20 cellular contexts compared by ENCODE assay signal in the genomic region with DNA sequence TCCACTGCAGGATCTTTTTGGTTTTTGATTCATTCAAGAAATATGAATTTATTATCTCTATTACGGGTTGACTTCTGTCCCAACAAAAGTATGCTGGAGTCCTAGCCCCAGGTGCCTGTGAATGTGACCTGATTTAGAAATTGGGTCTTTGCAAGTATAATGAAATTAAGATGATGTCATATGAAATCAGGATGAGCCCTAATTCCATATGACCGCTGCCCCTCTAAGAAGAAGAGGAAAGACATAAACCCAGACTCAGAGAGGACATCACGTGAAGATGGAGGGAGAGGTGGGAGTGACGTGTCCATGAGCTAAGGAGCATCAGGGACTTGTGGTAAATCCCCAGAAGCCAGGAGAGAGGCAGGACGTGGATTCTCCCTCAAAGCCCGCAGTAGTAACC.
A peak's percentile ranks its signal among the peaks of the same experiment; 100 is the strongest.
DNase-seq lines count a peak whose midpoint lies in the region; ATAC-seq, FAIRE-seq and TF ChIP-seq lines count a peak whose summit lies in the region.
"Had no signal": no experiment of that assay in that cellular context is flagged by ENCODE, and none has a peak within 500 bp of the region (broad histone marks: within the 10 kb centered on the region; RNA-seq: fewer than 3 reads in every experiment).

No MANE protein-coding gene starts in this region.

- no peaks in the 10 kb centered on the region for H3K9me3 ChIP-seq in Caco-2
- peaks cover 4% of the 10 kb centered on the region; the same call in 1 of the 2 replicates for H3K9me3 ChIP-seq in OCI-LY1 (ENCODE audit: low read length)
- H3K9me3 ChIP-seq in GM12878 (replicated peaks; ENCODE audit: control insufficient read depth, insufficient read depth, low read length) = peaks cover 2% of the 10 kb centered on the region; the same call in 1 of the 3 replicates
- H3K9me3 ChIP-seq in right cardiac atrium (ENCODE audit: control insufficient read depth, low read length) = no peaks in the 10 kb centered on the region
- H3K9me3 ChIP-seq in body of pancreas = no peaks in the 10 kb centered on the region

- in situ Hi-C loops in GM12878 (cut with MboI) = no loop called here

- no peak for FAIRE-seq in GM12878 (lab: Jason Lieb, UNC)
- FAIRE-seq: GM12892, GM18507, H1 had no signal

- H3K36me3 ChIP-seq in Caco-2 (ENCODE audit: control insufficient read depth, insufficient read depth, low read length) (no peaks in the 10 kb centered on the region), OCI-LY1 (ENCODE audit: insufficient read depth, low read length) (peaks cover 2% of the 10 kb centered on the region; the same call in 1 of the 2 replicates), GM12878 (ENCODE audit: control insufficient read depth in 2 of 2, insufficient read depth in 2 of 2, low read length in 1 of 2) (peaks cover 0 to 2% of the 10 kb centered on the region in 2 experiments; a peak in 1 of 4 replicates), body of pancreas (replicated peaks in 1 of 2; ENCODE audit: insufficient read depth in 1 of 2, low read depth in 2 of 2) (no peaks in the 10 kb centered on the region)

- BruUV-seq in Caco-2 (replicated peaks; lab: Mats Ljungman, UMichigan) (no TSS peak), GM12878 (replicated peaks; lab: Mats Ljungman, UMichigan) (no TSS peak)

- H4K20me1 ChIP-seq in OCI-LY1 (ENCODE audit: insufficient read depth, low read length) (no peaks in the 10 kb centered on the region), GM12878 (ENCODE audit: control insufficient read depth, insufficient read depth) (no peaks in the 10 kb centered on the region)

- 83% methylated on average over 6 of the region's 6 CpGs for WGBS in GM12878 (ENCODE audit: insufficient coverage, insufficient replicate concordance, low lambda C conversion rate, missing lambda C conversion rate)
- 96% methylated on average over 6 of the region's 6 CpGs for WGBS in right cardiac atrium
- 81 to 86% methylated on average over 6 of the region's 6 CpGs for WGBS in body of pancreas, 2 donors

- CTCF ChIA-PET in Caco-2 (lab: Charles Lee) (no interaction called here), GM12878 (lab: Yijun Ruan, JAX) (interaction anchor here (1.2 to 4.2 kb wide), 5 partner anchors 10 to 205 kb away, joined by 3 to 47 read pairs (median 7); no protein-coding TSS in a partner anchor)

- peak overlapping the region; percentile 49 for H3K27ac Mint-ChIP-seq in Caco-2 (ENCODE audit: unreplicated experiment)
- peak overlapping the region; percentile 49 for H3K27ac Mint-ChIP-seq in stimulated activated naive B cell treated with anti-CD40 and anti-IgM and Interleukin-4, amounts not matched to agents 10 μg/mL and 1 μg/mL and 100 μg/mL, for 72 hours

- H3K9me3 Mint-ChIP-seq in Caco-2 (ENCODE audit: unreplicated experiment) = no peaks in the 10 kb centered on the region
- H3K9me3 Mint-ChIP-seq in stimulated activated naive B cell treated with anti-CD40 and anti-IgM and Interleukin-4, amounts not matched to agents 10 μg/mL and 1 μg/mL and 100 μg/mL, for 72 hours = peaks cover 4 to 12% of the 10 kb centered on the region in 2 donors

- SMC1A ChIA-PET in GM12878 (lab: Charles Lee; ENCODE audit: uncharacterized antibody, unreplicated experiment) = interaction anchor here (0.9 to 5.7 kb wide), 18 partner anchors 11 to 683 kb away, joined by 3 to 92 read pairs (median 6); a partner anchor contains a TSS

- TF ChIP-seq POLR2A in GM12878 (IDR thresholded peaks at IDR 0.05; ENCODE audit: low read depth, low read length) (no peak), body of pancreas (IDR thresholded peaks at IDR 0.05) (no peak)

- H3K4me1 Mint-ChIP-seq in Caco-2 (ENCODE audit: low read depth, unreplicated experiment) = peaks cover 6% of the 10 kb centered on the region
- H3K4me1 Mint-ChIP-seq in stimulated activated naive B cell treated with anti-CD40 and anti-IgM and Interleukin-4, amounts not matched to agents 10 μg/mL and 1 μg/mL and 100 μg/mL, for 72 hours = peaks cover 49 to 65% of the 10 kb centered on the region in 2 donors

- TF ChIP-seq CTCF in Caco-2 (IDR thresholded peaks at IDR 0.05; ENCODE audit: insufficient read depth in 1 of 2, low read depth in 1 of 2, low read length in 1 of 2, severe bottlenecking in 1 of 2, unreplicated experiment in 1 of 2) (no peak), OCI-LY1 (IDR thresholded peaks at IDR 0.05; ENCODE audit: low read length) (no peak), GM12878 (IDR thresholded peaks at IDR 0.05 in 2 of 3, conservative IDR thresholded peaks at IDR 0.05 in 1 of 3; ENCODE audit: control insufficient read depth in 2 of 3, extremely low read depth in 1 of 3, insufficient read depth in 1 of 3, low read depth in 3 of 3, low read length in 3 of 3) (no peak), body of pancreas (IDR thresholded peaks at IDR 0.05) (no peak)

- H3K4me3 Mint-ChIP-seq in Caco-2 (ENCODE audit: unreplicated experiment) = no peak overlapping the region
- no peak overlapping the region for H3K4me3 Mint-ChIP-seq in stimulated activated naive B cell treated with anti-CD40 and anti-IgM and Interleukin-4, amounts not matched to agents 10 μg/mL and 1 μg/mL and 100 μg/mL, for 72 hours
- H3K4me3 Mint-ChIP-seq: CD4-positive, CD25-positive, alpha-beta regulatory T cell had no signal

- H3K4me2 ChIP-seq in OCI-LY1 (ENCODE audit: low read length) (peak overlapping the region; percentile 57), GM12878 (ENCODE audit: control insufficient read depth, insufficient read depth) (peak overlapping the region; percentile 26; the same call in 1 of the 2 replicates)
- H3K4me2 ChIP-seq: KMS-11 had no signal

- H3K4me3 ChIP-seq in Caco-2 (ENCODE audit: low read depth, low read length) (no peak overlapping the region), OCI-LY1 (ENCODE audit: low read depth, low read length, poor library complexity, severe bottlenecking) (peak overlapping the region; percentile 45), GM12878 (no peak overlapping the region), right cardiac atrium (ENCODE audit: low read length) (no peak overlapping the region), body of pancreas (no peak overlapping the region)

- H3K27me3 ChIP-seq in Caco-2 (replicated peaks; ENCODE audit: control insufficient read depth, insufficient read depth, low read length) = no peaks in the 10 kb centered on the region
- H3K27me3 ChIP-seq in OCI-LY1 (ENCODE audit: insufficient read depth, low read length) = no peaks in the 10 kb centered on the region
- H3K27me3 ChIP-seq in GM12878 (replicated peaks in 1 of 2; ENCODE audit: control insufficient read depth in 2 of 2, insufficient read depth in 2 of 2, low read length in 1 of 2) = no peaks in the 10 kb centered on the region
- no peaks in the 10 kb centered on the region for H3K27me3 ChIP-seq in right cardiac atrium (ENCODE audit: control insufficient read depth, insufficient read depth)
- H3K27me3 ChIP-seq in body of pancreas = no peaks in the 10 kb centered on the region

- ATAC-seq in GM12878 (no peak), right cardiac atrium (no peak), body of pancreas (no peak)
- no peak for ATAC-seq in stimulated activated naive B cell treated with anti-CD40 and anti-IgM and Interleukin-4, amounts not matched to agents 10 μg/mL and 1 μg/mL and 100 μg/mL, for 72 hours (replicated peaks)

- POLR2A ChIA-PET in Caco-2 (lab: Charles Lee) (no interaction called here), GM12878 (lab: Charles Lee) (interaction anchor here (1.0 to 3.3 kb wide), 4 partner anchors 9 to 164 kb away, joined by 3 to 21 read pairs (median 4); no protein-coding TSS in a partner anchor)

- H2AFZ ChIP-seq in OCI-LY1 (ENCODE audit: low read length) = no peak overlapping the region
- no peak overlapping the region for H2AFZ ChIP-seq in GM12878 (ENCODE audit: control insufficient read depth, low read depth, low read length)

- RAD21 ChIA-PET in GM12878 (lab: Charles Lee; ENCODE audit: unreplicated experiment) = interaction anchor here (0.8 to 6.6 kb wide), 6 partner anchors 10 to 168 kb away, joined by 3 to 79 read pairs (median 14); no protein-coding TSS in a partner anchor

- intact Hi-C loops in Caco-2 (cut with micrococcal nuclease; ENCODE audit: unreplicated experiment) = no loop called here
- intact Hi-C loops in GM12878 (cut with micrococcal nuclease; ENCODE audit: unreplicated experiment) = loop anchor here (5.0 kb wide), 1 partner anchor 206 kb away; no protein-coding TSS in a partner anchor
- intact Hi-C loops in right cardiac atrium (cut with DNase I) = no loop called here
- intact Hi-C loops in body of pancreas (cut with DNase I) = no loop called here

- TF ChIP-seq EP300 in GM12878 (IDR thresholded peaks at IDR 0.05; ENCODE audit: borderline replicate concordance in 1 of 2, control insufficient read depth in 1 of 2, low read depth in 2 of 2, low read length in 2 of 2) = no peak

- peak overlapping the region; percentile 100 for H3K27ac ChIP-seq in OCI-LY1 (ENCODE audit: low read depth, low read length, poor library complexity, severe bottlenecking)
- peak overlapping the region; percentile 7; the same call in 1 of the 2 replicates for H3K27ac ChIP-seq in GM12878 (ENCODE audit: control insufficient read depth, insufficient read depth)
- H3K27ac ChIP-seq in right cardiac atrium (ENCODE audit: low read length) = no peak overlapping the region
- H3K27ac ChIP-seq in body of pancreas = no peak overlapping the region
- H3K27ac ChIP-seq: KMS-11 had no signal

- no peaks in the 10 kb centered on the region for H3K79me2 ChIP-seq in OCI-LY1 (ENCODE audit: insufficient read depth, low read length)
- H3K79me2 ChIP-seq in GM12878 (ENCODE audit: control insufficient read depth, insufficient read depth, low read length) = no peaks in the 10 kb centered on the region

- no peak for TF ChIP-seq RAD21 in GM12878 (IDR thresholded peaks at IDR 0.05; ENCODE audit: insufficient read depth, low read depth, low read length)

- peak overlapping the region; percentile 79 for H3K9ac ChIP-seq in OCI-LY1 (ENCODE audit: low read length)
- H3K9ac ChIP-seq in GM12878 (ENCODE audit: control insufficient read depth, insufficient read depth, low read length) = no peak overlapping the region
- H3K9ac ChIP-seq: KMS-11 had no signal

- no peaks in the 10 kb centered on the region for H3K36me3 Mint-ChIP-seq in Caco-2 (ENCODE audit: insufficient read depth, unreplicated experiment)
- peaks cover under 1 to 16% of the 10 kb centered on the region in 2 donors for H3K36me3 Mint-ChIP-seq in stimulated activated naive B cell treated with anti-CD40 and anti-IgM and Interleukin-4, amounts not matched to agents 10 μg/mL and 1 μg/mL and 100 μg/mL, for 72 hours
- H3K36me3 Mint-ChIP-seq: CD4-positive, CD25-positive, alpha-beta regulatory T cell had no signal

- no peaks in the 10 kb centered on the region for H3K27me3 Mint-ChIP-seq in Caco-2 (ENCODE audit: insufficient read depth, unreplicated experiment)
- H3K27me3 Mint-ChIP-seq in stimulated activated naive B cell treated with anti-CD40 and anti-IgM and Interleukin-4, amounts not matched to agents 10 μg/mL and 1 μg/mL and 100 μg/mL, for 72 hours = no peaks in the 10 kb centered on the region

- no peaks in the 10 kb centered on the region for H3F3A ChIP-seq in OCI-LY1 (ENCODE audit: insufficient read depth, low read length)

- no peaks in the 10 kb centered on the region for H3K9me2 ChIP-seq in OCI-LY1 (ENCODE audit: low read depth, low read length)

- H3K4me1 ChIP-seq in Caco-2 (no peaks in the 10 kb centered on the region), OCI-LY1 (ENCODE audit: insufficient read depth, low read length, severe bottlenecking) (peaks cover 81% of the 10 kb centered on the region), GM12878 (ENCODE audit: control insufficient read depth, insufficient read depth, low read length) (peaks cover 44% of the 10 kb centered on the region), right cardiac atrium (ENCODE audit: control insufficient read depth, insufficient read depth, low read length) (no peaks in the 10 kb centered on the region), body of pancreas (no peaks in the 10 kb centered on the region)

- DNase-seq in Caco-2 (no peak), GM12878 (ENCODE audit: low read depth, low spot score) (no peak), right cardiac atrium (no peak), hippocampal formation (lab: John Stamatoyannopoulos, UW) (no peak), body of pancreas (no peak)
- DNase-seq in stimulated activated naive B cell treated with anti-CD40 and anti-IgM and Interleukin-4, amounts not matched to agents 10 μg/mL and 1 μg/mL and 100 μg/mL, for 72 hours = no peak
- DNase-seq: AML-193; CD4-positive, CD25-positive, alpha-beta regulatory T cell; COR-L47; DMS153; NCI-H1048; NCI-H1436; NCI-H1930; NCI-H524; NCI-H82 had no signal

Comparison
In these comparisons a context has a peak if more than half of its experiments do, and no peak if none do; other contexts are left out.
1. H3K27ac ChIP-seq: peak in OCI-LY1 (single experiment) and GM12878 (single experiment); none in right cardiac atrium (single experiment) and body of pancreas (0 of 4).